Comparison of ENCODE assay signal across 1 cellular context in the genomic region with DNA sequence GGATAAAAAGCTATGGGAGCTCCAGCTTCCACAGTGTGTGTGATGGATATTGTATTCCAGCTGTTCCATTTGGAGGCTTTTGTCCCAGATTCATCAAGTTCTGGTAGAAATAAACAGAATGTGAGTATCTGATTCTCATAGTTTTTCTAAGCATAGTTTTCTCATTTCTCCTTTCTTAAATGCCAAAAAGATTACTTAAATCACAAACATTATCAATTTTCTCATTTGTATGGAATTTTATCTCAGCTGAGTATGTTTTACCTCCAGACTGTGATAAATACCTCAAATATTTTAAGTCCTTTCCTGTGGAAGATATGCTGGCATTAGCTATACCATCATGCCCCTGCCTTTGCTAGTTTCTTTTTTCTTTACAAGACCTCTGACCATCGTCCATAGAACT.
TF ChIP-seq lines count a peak whose summit lies in the region.

No MANE protein-coding gene starts in this region.

TF ChIP-seq in IMR-90, 13 proteins besides CTCF, POLR2A, EP300 and RAD21 (continued from another document):
- TF ChIP-seq, protein P1, sequence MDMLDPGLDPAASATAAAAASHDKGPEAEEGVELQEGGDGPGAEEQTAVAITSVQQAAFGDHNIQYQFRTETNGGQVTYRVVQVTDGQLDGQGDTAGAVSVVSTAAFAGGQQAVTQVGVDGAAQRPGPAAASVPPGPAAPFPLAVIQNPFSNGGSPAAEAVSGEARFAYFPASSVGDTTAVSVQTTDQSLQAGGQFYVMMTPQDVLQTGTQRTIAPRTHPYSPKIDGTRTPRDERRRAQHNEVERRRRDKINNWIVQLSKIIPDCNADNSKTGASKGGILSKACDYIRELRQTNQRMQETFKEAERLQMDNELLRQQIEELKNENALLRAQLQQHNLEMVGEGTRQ (IDR thresholded peaks at IDR 0.05; ENCODE audit: low read depth, low read length) = no peak
- TF ChIP-seq RCOR1 (IDR thresholded peaks at IDR 0.05; ENCODE audit: insufficient replicate concordance, low read length) = no peak
- no peak for TF ChIP-seq RFX5 (IDR thresholded peaks at IDR 0.05; ENCODE audit: low read depth, low read length)
- TF ChIP-seq MAFK (IDR thresholded peaks at IDR 0.05; ENCODE audit: low read depth, low read length) = no peak
- no peak for TF ChIP-seq CHD1 (IDR thresholded peaks at IDR 0.05; ENCODE audit: low read depth, low read length)
- no peak for TF ChIP-seq NFE2L2 (IDR thresholded peaks at IDR 0.05; ENCODE audit: low read depth, low read length)
- TF ChIP-seq, protein P2, sequence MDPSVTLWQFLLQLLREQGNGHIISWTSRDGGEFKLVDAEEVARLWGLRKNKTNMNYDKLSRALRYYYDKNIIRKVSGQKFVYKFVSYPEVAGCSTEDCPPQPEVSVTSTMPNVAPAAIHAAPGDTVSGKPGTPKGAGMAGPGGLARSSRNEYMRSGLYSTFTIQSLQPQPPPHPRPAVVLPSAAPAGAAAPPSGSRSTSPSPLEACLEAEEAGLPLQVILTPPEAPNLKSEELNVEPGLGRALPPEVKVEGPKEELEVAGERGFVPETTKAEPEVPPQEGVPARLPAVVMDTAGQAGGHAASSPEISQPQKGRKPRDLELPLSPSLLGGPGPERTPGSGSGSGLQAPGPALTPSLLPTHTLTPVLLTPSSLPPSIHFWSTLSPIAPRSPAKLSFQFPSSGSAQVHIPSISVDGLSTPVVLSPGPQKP (IDR thresholded peaks at IDR 0.05; ENCODE audit: borderline replicate concordance, low read depth, low read length) = no peak
